In genomic region chr6:130981409-130981808, GRCh38 we compare ENCODE assay signal across 16 cellular contexts.
A peak's percentile ranks its signal among the peaks of the same experiment; 100 is the strongest.
DNase-seq lines count a peak whose midpoint lies in the region; TF ChIP-seq lines count a peak whose summit lies in the region.
"Had no signal": no experiment of that assay in that cellular context is flagged by ENCODE, and none has a peak within 500 bp of the region (broad histone marks: within the 10 kb centered on the region; RNA-seq: fewer than 3 reads in every experiment).

No MANE protein-coding gene starts in this region.

- no peak overlapping the region for H2AFZ ChIP-seq in Loucy (ENCODE audit: low read length)
- H2AFZ ChIP-seq in smooth muscle cell (ENCODE audit: low read depth): no peak overlapping the region

- H3K4me2 ChIP-seq in Loucy (ENCODE audit: low read depth, low read length, poor library complexity, severe bottlenecking) (peak overlapping the region; percentile 21), smooth muscle cell (no peak overlapping the region)

- H3K27me3 ChIP-seq in Loucy (ENCODE audit: insufficient read depth, low read length, poor library complexity, severe bottlenecking) (no peaks in the 10 kb centered on the region), smooth muscle cell (ENCODE audit: low read depth) (no peaks in the 10 kb centered on the region)
- H3K27me3 ChIP-seq: left lung had no signal

- peak; percentile 22 for DNase-seq in AG20443 (ENCODE audit: low spot score)
- peak; percentile 76 for DNase-seq in fibroblast of peridontal ligament (ENCODE audit: extremely low read depth)
- DNase-seq in mucosa of gallbladder (ENCODE audit: low spot score): peak; percentile 28
- no peak for DNase-seq in cerebellar cortex (ENCODE audit: low spot score)
- DNase-seq in NCI-H1092 treated with DMSO at 0.1 percent for 48 hours (lab: John Stamatoyannopoulos, UW): no peak
- no peak for DNase-seq in COLO829 (ENCODE audit: low spot score)
- no peak for DNase-seq in smooth muscle cell (lab: John Stamatoyannopoulos, UW; ENCODE audit: unreplicated experiment)
- DNase-seq: activated T-cell treated with anti-CD3 and anti-CD28 coated beads, Interleukin-2, amount 50 U/mL, for 72 hours; AML-193; DMS53; H9; left lung; NCI-H2227 treated with DMSO at 0.1 percent for 48 hours; stimulated activated CD4-positive, alpha-beta T cell treated with anti-CD3 and anti-CD28 coated beads, Interleukin-2, amount 100 ng/mL, for 24 hours had no signal

- no peaks in the 10 kb centered on the region; the same call in 1 of the 2 replicates for H3K36me3 ChIP-seq in Loucy (ENCODE audit: insufficient read depth, low read length)
- no peaks in the 10 kb centered on the region for H3K36me3 ChIP-seq in smooth muscle cell (ENCODE audit: low read depth)
- H3K36me3 ChIP-seq: left lung, thoracic aorta had no signal

- H3K9me3 ChIP-seq in Loucy (ENCODE audit: insufficient read depth, low read depth, low read length) (peaks cover 13% of the 10 kb centered on the region; the same call in 1 of the 2 replicates), smooth muscle cell (replicated peaks; ENCODE audit: low read depth) (no peaks in the 10 kb centered on the region)
- H3K9me3 ChIP-seq: thoracic aorta had no signal

- H3K4me1 ChIP-seq in Loucy (ENCODE audit: insufficient read depth, low read length, poor library complexity, severe bottlenecking) (peaks cover 49% of the 10 kb centered on the region), smooth muscle cell (ENCODE audit: low read depth) (peaks cover 11% of the 10 kb centered on the region)

- H3F3A ChIP-seq in Loucy (ENCODE audit: low read depth): no peaks in the 10 kb centered on the region
- peaks cover 7% of the 10 kb centered on the region for H3F3A ChIP-seq in smooth muscle cell (ENCODE audit: low read depth)

- no peak overlapping the region for H3K27ac ChIP-seq in smooth muscle cell (ENCODE audit: low read depth)
- H3K27ac ChIP-seq: left lung, thoracic aorta had no signal

- H3K79me2 ChIP-seq in Loucy (ENCODE audit: insufficient read depth, low read length) (peaks cover 66% of the 10 kb centered on the region), smooth muscle cell (ENCODE audit: low read depth) (peaks cover 34% of the 10 kb centered on the region)

- no peaks in the 10 kb centered on the region for H3K9me2 ChIP-seq in Loucy (replicated peaks; ENCODE audit: low read depth, low read length)

- H4K20me1 ChIP-seq in Loucy (ENCODE audit: insufficient read depth, low read length, poor library complexity, severe bottlenecking) (peaks cover 8% of the 10 kb centered on the region), smooth muscle cell (ENCODE audit: low read depth) (peaks cover 41% of the 10 kb centered on the region)

- no peak overlapping the region for H3K4me3 ChIP-seq in Loucy (ENCODE audit: low read length, poor library complexity, severe bottlenecking)
- H3K4me3 ChIP-seq in smooth muscle cell: no peak overlapping the region
- H3K4me3 ChIP-seq: left lung, thoracic aorta had no signal

- TF ChIP-seq CTCF in Loucy (conservative IDR thresholded peaks at IDR 0.05; ENCODE audit: low read length) (no peak), smooth muscle cell (IDR thresholded peaks at IDR 0.05; ENCODE audit: borderline replicate concordance, insufficient read depth, poor library complexity, severe bottlenecking) (no peak)

- no peak overlapping the region for H3K9ac ChIP-seq in Loucy (ENCODE audit: low read depth, low read length, poor library complexity, severe bottlenecking)
- no peak overlapping the region for H3K9ac ChIP-seq in smooth muscle cell (ENCODE audit: low read depth)

Comparison
In these comparisons a context has a peak if more than half of its experiments do, and no peak if none do; other contexts are left out.
1. DNase-seq: peak in AG20443 (single experiment), fibroblast of peridontal ligament (single experiment) and mucosa of gallbladder (single experiment); none in cerebellar cortex (single experiment), NCI-H1092 treated with DMSO at 0.1 percent for 48 hours (single experiment), COLO829 (single experiment) and smooth muscle cell (single experiment).